Comparison of ENCODE assay signal across 1 cellular context in genomic region chr4:41506071-41506470, GRCh38.
TF ChIP-seq lines count a peak whose summit lies in the region.

No MANE protein-coding gene starts in this region.

TF ChIP-seq in A549, 52 proteins besides CTCF, POLR2A, EP300 and RAD21 (continued from another document):
- TF ChIP-seq REST (IDR thresholded peaks at IDR 0.05) = no peak
- no peak for TF ChIP-seq ZSCAN20 (CRISPR knock-in tag; IDR thresholded peaks at IDR 0.05)
- TF ChIP-seq BHLHE40 (IDR thresholded peaks at IDR 0.05; ENCODE audit: low read depth, low read length) = no peak
- TF ChIP-seq ESRRA (IDR thresholded peaks at IDR 0.05; ENCODE audit: borderline replicate concordance, low read length) = no peak
- no peak for TF ChIP-seq FOSL2 (IDR thresholded peaks at IDR 0.05)
- peak; percentile 57 for TF ChIP-seq FOSL2 (CRISPR knock-in tag; IDR thresholded peaks at IDR 0.05)
- TF ChIP-seq ZFP36 (IDR thresholded peaks at IDR 0.05; ENCODE audit: borderline replicate concordance, partially characterized antibody) = no peak
- no peak for TF ChIP-seq HOXA7 (CRISPR knock-in tag; IDR thresholded peaks at IDR 0.05)
- TF ChIP-seq JUN (IDR thresholded peaks at IDR 0.05) = peak in 1 of 2 experiments; percentile 42; a peak in 2 of 5 replicates
- TF ChIP-seq CEBPB (IDR thresholded peaks at IDR 0.05) = 0 out of 4 replicates have a peak, but pooled peaks of 1 of the 2 experiments have one; percentile 38
- no peak for TF ChIP-seq HOXB13 (CRISPR knock-in tag; IDR thresholded peaks at IDR 0.05; ENCODE audit: low read depth)
- no peak for TF ChIP-seq EHF (CRISPR knock-in tag; IDR thresholded peaks at IDR 0.05)
- no peak for TF ChIP-seq TP53 (CRISPR knock-in tag; IDR thresholded peaks at IDR 0.05)
- no peak for TF ChIP-seq TFCP2L1 (CRISPR knock-in tag; IDR thresholded peaks at IDR 0.05)
- no peak for TF ChIP-seq HMGXB4 (CRISPR knock-in tag; IDR thresholded peaks at IDR 0.05; ENCODE audit: borderline replicate concordance)
- TF ChIP-seq MAZ (IDR thresholded peaks at IDR 0.05; ENCODE audit: borderline replicate concordance, low read depth, low read length) = no peak
- peak; percentile 35; the same call in 1 of the 2 replicates for TF ChIP-seq JUNB (IDR thresholded peaks at IDR 0.05)
- 0 out of 2 replicates have a peak, but pooled peaks have one; percentile 32 for TF ChIP-seq ATOH8 (CRISPR knock-in tag; IDR thresholded peaks at IDR 0.05; ENCODE audit: low read depth)
- TF ChIP-seq HOXB5 (CRISPR knock-in tag; IDR thresholded peaks at IDR 0.05) = peak; percentile 27; the same call in 1 of the 2 replicates
- no peak for TF ChIP-seq HEYL (CRISPR knock-in tag; IDR thresholded peaks at IDR 0.05)
- no peak for TF ChIP-seq PHF8 (IDR thresholded peaks at IDR 0.05; ENCODE audit: borderline replicate concordance, low read depth)
TF ChIP-seq in A549: peak in this region for 8.
